10 cellular contexts compared by ENCODE assay signal in genomic region chr22:17035976-17036841, GRCh38. TPM values are rescaled to one million over a fixed set of nuclear protein-coding genes. Genes with fewer than 3 reads are reported as not detected.
A peak's percentile ranks its signal among the peaks of the same experiment; 100 is the strongest.
DNase-seq lines count a peak whose midpoint lies in the region; ATAC-seq and TF ChIP-seq lines count a peak whose summit lies in the region.
"Not testable (repeated sequence)": the region's sequence is repeated elsewhere in the genome, so short reads cannot be mapped to it uniquely, and the experiment has no call there.
"Had no signal": no experiment of that assay in that cellular context is flagged by ENCODE, and none has a peak within 500 bp of the region (broad histone marks: within the 10 kb centered on the region; RNA-seq: fewer than 3 reads in every experiment).

No MANE protein-coding gene starts in this region.

- H3F3A ChIP-seq in GM23338 (replicated peaks; ENCODE audit: low read depth) = not testable (repeated sequence)

- ATAC-seq in GM23338 (peak; percentile 70), WTC11 (peak; percentile 58), right cardiac atrium (peak; percentile 51 to 61)
- ATAC-seq in central memory CD8-positive, alpha-beta T cell (replicated peaks; ENCODE audit: extremely low read depth, poor library complexity, severe bottlenecking) = peak; percentile 45

- H3K4me1 ChIP-seq in GM23338 (ENCODE audit: insufficient read depth); right cardiac atrium (ENCODE audit: control insufficient read depth, insufficient read depth, low read length): not testable (repeated sequence)
- peaks cover 0 to 25% (median 3%) of the 10 kb centered on the region in 4 donors for H3K4me1 ChIP-seq in tibial nerve

- not testable (repeated sequence) for TF ChIP-seq CTCF in GM23338 (conservative IDR thresholded peaks at IDR 0.05; ENCODE audit: low read depth in 2 of 2); WTC11 (IDR thresholded peaks at IDR 0.05); tibial nerve (IDR thresholded peaks at IDR 0.05)

- not testable (repeated sequence) for H3K27ac ChIP-seq in GM23338 (ENCODE audit: low read depth); right cardiac atrium (ENCODE audit: low read length)
- peak overlapping the region; percentile 58 to 96 (median 80) for H3K27ac ChIP-seq in tibial nerve

- H3K9me2 ChIP-seq in GM23338 (ENCODE audit: insufficient read depth) = not testable (repeated sequence)

- not testable (repeated sequence) for H3K27me3 Mint-ChIP-seq in GM23338 (ENCODE audit: insufficient read depth, low read depth, poor library complexity); IgD-negative memory B cell
- H3K27me3 Mint-ChIP-seq in WTC11 (ENCODE audit: low read depth) = peaks cover 26% of the 10 kb centered on the region
- peaks cover 23% of the 10 kb centered on the region for H3K27me3 Mint-ChIP-seq in central memory CD8-positive, alpha-beta T cell

- intact Hi-C loops in right cardiac atrium (cut with DNase I) = not testable (repeated sequence)

- H3K27me3 ChIP-seq in GM23338 (ENCODE audit: insufficient read depth) = peaks cover 38% of the 10 kb centered on the region
- H3K27me3 ChIP-seq in right cardiac atrium (ENCODE audit: control insufficient read depth, insufficient read depth); tibial nerve: not testable (repeated sequence)

- CTCF ChIA-PET in WTC11 (lab: Charles Lee) = interaction anchor here (1.0 kb wide), 1 partner anchor 22 kb away, joined by 3 read pairs; no protein-coding TSS in a partner anchor

- H3K9me3 Mint-ChIP-seq in GM23338 (peaks cover 54% of the 10 kb centered on the region), WTC11 (peaks cover 31% of the 10 kb centered on the region)
- H3K9me3 Mint-ChIP-seq in IgD-negative memory B cell; central memory CD8-positive, alpha-beta T cell: not testable (repeated sequence)

- DNase-seq in GM03348 (ENCODE audit: low spot score) (peak; percentile 47), GM23338 (ENCODE audit: low spot score) (peak; percentile 42), right cardiac atrium (peak in 2 of 3 donors; percentile 69 to 71), pons (ENCODE audit: low spot score) (peak; percentile 44)
- not testable (repeated sequence) for DNase-seq in WTC11 (ENCODE audit: low spot score); central memory CD8-positive, alpha-beta T cell (ENCODE audit: low spot score in 2 of 2); tibial nerve (ENCODE audit: low spot score in 2 of 2)

- not testable (repeated sequence) for H2AFZ ChIP-seq in GM23338

- not testable (repeated sequence) for H3K4me1 Mint-ChIP-seq in GM23338; WTC11; central memory CD8-positive, alpha-beta T cell
- H3K4me1 Mint-ChIP-seq in IgD-negative memory B cell = peaks cover 13 to 19% (median 17%) of the 10 kb centered on the region in 3 donors

- not testable (repeated sequence) for H3K79me2 ChIP-seq in GM23338 (replicated peaks; ENCODE audit: insufficient read depth)

- not testable (repeated sequence) for H3K36me3 Mint-ChIP-seq in GM23338 (ENCODE audit: low read depth); IgD-negative memory B cell; central memory CD8-positive, alpha-beta T cell (ENCODE audit: insufficient read depth)
- H3K36me3 Mint-ChIP-seq in WTC11 = peaks cover 13% of the 10 kb centered on the region; the same call in 1 of the 2 replicates

- WGBS in right cardiac atrium = 23% methylated on average over 53 of the region's 56 CpGs
- WGBS in tibial nerve, 2 donors = 8 to 15% methylated on average over 31 to 42 of the region's 56 CpGs

- H3K27ac Mint-ChIP-seq in GM23338; WTC11; central memory CD8-positive, alpha-beta T cell (ENCODE audit: low read depth): not testable (repeated sequence)
- peak overlapping the region in 2 of 3 donors; percentile 5 to 32 for H3K27ac Mint-ChIP-seq in IgD-negative memory B cell

- peak overlapping the region; percentile 62; the same call in 1 of the 2 replicates for H3K4me2 ChIP-seq in GM23338

- not testable (repeated sequence) for TF ChIP-seq POLR2A in tibial nerve (IDR thresholded peaks at IDR 0.05)

- POLR2A ChIA-PET in WTC11 (lab: Charles Lee) = not testable (repeated sequence)

- H3K4me3 Mint-ChIP-seq in GM23338, WTC11: not testable (repeated sequence)
- H3K4me3 Mint-ChIP-seq in IgD-negative memory B cell = peak overlapping the region; percentile 78 to 93 (median 90)
- peak overlapping the region; percentile 37 for H3K4me3 Mint-ChIP-seq in central memory CD8-positive, alpha-beta T cell

- peak overlapping the region; percentile 42; the same call in 1 of the 2 replicates for H3K4me3 ChIP-seq in GM23338
- peak overlapping the region; percentile 9 for H3K4me3 ChIP-seq in right cardiac atrium (ENCODE audit: low read length)
- peak overlapping the region; percentile 46 to 70 (median 54) for H3K4me3 ChIP-seq in tibial nerve

- not testable (repeated sequence) for TF ChIP-seq EP300 in tibial nerve (IDR thresholded peaks at IDR 0.05)

- not testable (repeated sequence) for H3K9me3 ChIP-seq in right cardiac atrium (ENCODE audit: control insufficient read depth, low read length); tibial nerve

- not testable (repeated sequence) for H4K20me1 ChIP-seq in GM23338 (replicated peaks; ENCODE audit: insufficient read depth)

- not testable (repeated sequence) for H3K36me3 ChIP-seq in GM23338 (ENCODE audit: insufficient read depth); tibial nerve

RNA-seq across cellular contexts. Expression of gene GAB4, which starts 28.2 kb away (rescaled TPM):
- 1.5 and 2.7 TPM in 2 replicates for total RNA-seq in GM23338 (2014; rRNA removed; shearing (Covaris generic))
- polyA plus RNA-seq in GM23338 (2016; fragmentation: Nextera tagmentation; extraction: Ambion mirVana) (0.37 and 1.7 TPM in 2 replicates), IgD-negative memory B cell (not detected), right cardiac atrium (not detected)
- total RNA-seq in WTC11 (2021) (0.09 to 0.16 TPM in 2 of 3 replicates, not detected in the other), right cardiac atrium (not detected), tibial nerve (under 1 TPM in 2 of 4 donors, not detected in 2; 0.21 to 0.22 TPM)
- total RNA-seq: hepatocyte, IMR-90 had no signal
- polyA plus RNA-seq: hepatocyte, IMR-90 had no signal

RNA-seq across cellular contexts. Expression of gene IL17RA, which starts 48.6 kb away (rescaled TPM):
- 9.6 and 11.9 TPM in 2 replicates for total RNA-seq in GM23338 (2014; rRNA removed; shearing (Covaris generic))
- 3.2 TPM in 2 replicates for polyA plus RNA-seq in GM23338 (2016; fragmentation: Nextera tagmentation; extraction: Ambion mirVana)
- polyA plus RNA-seq in IgD-negative memory B cell = 13.5 TPM
- 7.9 to 8.7 TPM (median 8.2 TPM) in 3 replicates for total RNA-seq in WTC11 (2021)
- 10 to 100 TPM in 3 of 4 donors, 1 to 10 TPM in 1; 8.7 to 13.4 (median 12.6) TPM for total RNA-seq in right cardiac atrium
- 4.6 TPM for polyA plus RNA-seq in right cardiac atrium
- 10 to 100 TPM; 17.8 to 24.6 (median 20.0) TPM for total RNA-seq in tibial nerve
